8 cellular contexts compared by ENCODE assay signal in the genomic region with DNA sequence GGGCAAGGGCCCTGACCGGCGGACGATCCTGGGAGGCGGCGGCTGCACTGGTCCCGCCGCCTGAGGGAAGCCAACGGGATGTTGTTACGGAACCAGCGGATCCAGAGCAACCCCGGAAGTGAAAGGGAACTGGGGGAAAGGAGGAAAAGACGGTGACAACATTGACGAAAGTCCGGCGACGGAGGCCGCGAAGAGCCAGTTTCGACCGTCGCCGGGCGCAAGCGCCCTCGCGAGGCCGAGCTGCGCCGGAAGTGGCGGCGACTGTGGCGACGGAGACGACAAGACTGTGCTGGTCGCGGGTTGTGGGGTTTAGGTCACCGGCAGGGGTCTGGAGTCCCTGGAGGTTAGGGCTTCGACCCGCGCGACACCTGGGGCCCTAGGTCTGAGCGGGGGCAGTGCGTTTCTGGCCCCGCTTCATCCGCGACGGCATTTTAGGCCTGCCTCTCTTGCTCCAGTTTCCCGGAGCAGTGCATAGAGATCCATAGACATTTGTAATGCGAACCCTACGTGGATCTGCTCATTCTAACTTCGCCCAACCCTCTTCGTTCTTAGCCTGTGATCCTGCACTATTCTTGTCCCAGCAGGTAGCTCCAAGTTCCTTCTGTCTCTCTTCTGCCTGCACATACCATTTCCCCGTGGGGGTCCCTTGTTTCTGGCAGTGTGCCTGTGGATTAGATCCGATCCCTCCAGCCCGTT. TPM values are rescaled to one million over a fixed set of nuclear protein-coding genes. Genes with fewer than 3 reads are reported as not detected.
A peak's percentile ranks its signal among the peaks of the same experiment; 100 is the strongest.
DNase-seq lines count a peak whose midpoint lies in the region; ATAC-seq and TF ChIP-seq lines count a peak whose summit lies in the region.

A gene (minus strand): TSS at position 120 of the 696 bp plus-strand sequence. CDS start 138 bp downstream, outside the sequence.

- TF ChIP-seq CTCF in chondrocyte (IDR thresholded peaks at IDR 0.05) = peak; percentile 76

- peak within 1 kb of the TSS; percentile 97 for H3K27ac Mint-ChIP-seq in chondrocyte (ENCODE audit: unreplicated experiment)

- no peaks in the 10 kb centered on the region for H3K9me3 Mint-ChIP-seq in chondrocyte (ENCODE audit: low read depth)

- peaks cover 30% of the 10 kb centered on the region for H3K4me1 Mint-ChIP-seq in chondrocyte (ENCODE audit: low read depth)

- peak; percentile 78 to 79 for DNase-seq in AML-193 (lab: John Stamatoyannopoulos, UW)
- DNase-seq in NCI-H345 treated with DMSO at 0.1 percent for 48 hours (lab: John Stamatoyannopoulos, UW; ENCODE audit: unreplicated experiment) = peak; percentile 63
- peak; percentile 67 for DNase-seq in activated CD4-positive, alpha-beta T cell treated with anti-CD3 and anti-CD28 coated beads for 1 hour
- no peak for DNase-seq in chondrocyte (ENCODE audit: low spot score)
- peak; percentile 93 for DNase-seq in kidney tubule cell (ENCODE audit: low spot score)
- peak; percentile 34 to 74 (median 63) for DNase-seq in stimulated activated CD4-positive, alpha-beta T cell treated with anti-CD3 and anti-CD28 coated beads, Interleukin-1b, Interleukin-23, amount 100 ng/mL, for 24 hours (ENCODE audit: low read depth in 4 of 4, low spot score in 1 of 4)

- H3K36me3 Mint-ChIP-seq in chondrocyte (ENCODE audit: low read depth) = no peaks in the 10 kb centered on the region

- peak; percentile 86 for ATAC-seq in GM19025 (IDR thresholded peaks at IDR 0.05; ENCODE audit: low read depth, unreplicated experiment)
- ATAC-seq in HG03342 (IDR thresholded peaks at IDR 0.05; ENCODE audit: unreplicated experiment) = peak; percentile 85

- no peaks in the 10 kb centered on the region for H3K27me3 Mint-ChIP-seq in chondrocyte (ENCODE audit: low read depth)

- H3K4me3 Mint-ChIP-seq in chondrocyte (ENCODE audit: unreplicated experiment) = peak within 1 kb of the TSS; percentile 87

RNA-seq across cellular contexts. Expression of the gene that starts here (rescaled TPM):
- total RNA-seq in chondrocyte = 31.7 to 35.8 TPM (median 35.0 TPM) in 3 replicates
